In the genomic region with DNA sequence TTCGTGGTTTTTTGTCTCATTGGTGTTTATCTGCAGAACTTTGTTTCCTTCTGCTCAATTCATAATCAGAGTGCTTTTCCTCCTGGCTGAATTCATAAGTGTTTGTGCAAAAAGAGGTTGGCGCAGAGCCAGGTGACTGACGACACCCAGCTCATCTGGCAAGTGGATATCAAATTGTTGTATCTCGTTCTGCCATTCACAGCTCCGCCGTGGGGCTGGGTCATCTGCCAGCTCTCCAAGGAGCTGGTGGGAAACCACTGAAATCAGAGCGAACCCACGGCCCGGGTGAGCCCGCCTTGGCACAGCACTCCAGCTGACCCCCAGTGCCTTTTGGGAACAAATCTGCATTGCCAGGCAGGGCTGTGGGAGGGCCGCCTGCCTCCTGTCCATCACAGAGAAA, we compare ENCODE assay signal across 8 cellular contexts.
DNase-seq lines count a peak whose midpoint lies in the region; ATAC-seq and TF ChIP-seq lines count a peak whose summit lies in the region.
"Not testable (repeated sequence)": the region's sequence is repeated elsewhere in the genome, so short reads cannot be mapped to it uniquely, and the experiment has no call there.

No MANE protein-coding gene starts in this region.

- DNase-seq in BE2C, result peak; percentile 53
- peak; percentile 32 for DNase-seq in NCI-H1092 treated with DMSO at 0.1 percent for 48 hours (lab: John Stamatoyannopoulos, UW)
- peak; percentile 22 for DNase-seq in NCI-H2107 (lab: John Stamatoyannopoulos, UW)
- peak; percentile 19 for DNase-seq in NCI-H748 treated with DMSO at 0.1 percent for 48 hours (lab: John Stamatoyannopoulos, UW)
- peak; percentile 14 to 34 (median 24) for DNase-seq in body of pancreas
- peak; percentile 51 for DNase-seq in left ventricle myocardium inferior
- DNase-seq in posterior vena cava (ENCODE audit: low spot score), result peak; percentile 85
- DNase-seq in tibial artery, result peak; percentile 69 to 70

- H3K4me3 ChIP-seq in BE2C (ENCODE audit: low read depth, low read length); body of pancreas; left ventricle myocardium inferior; tibial artery: not testable (repeated sequence)

- H3K27me3 ChIP-seq in BE2C; body of pancreas; left ventricle myocardium inferior (ENCODE audit: low read depth); tibial artery: not testable (repeated sequence)

- not testable (repeated sequence) for TF ChIP-seq POLR2A in body of pancreas (IDR thresholded peaks at IDR 0.05)

- not testable (repeated sequence) for H3K27ac ChIP-seq in body of pancreas; left ventricle myocardium inferior (replicated peaks); tibial artery

- TF ChIP-seq CTCF in BE2C (IDR thresholded peaks at IDR 0.05; ENCODE audit: low read depth, low read length); body of pancreas (IDR thresholded peaks at IDR 0.05); left ventricle myocardium inferior (IDR thresholded peaks at IDR 0.05; ENCODE audit: borderline replicate concordance); tibial artery (IDR thresholded peaks at IDR 0.05): not testable (repeated sequence)

- intact Hi-C loops in body of pancreas (cut with DNase I); left ventricle myocardium inferior (cut with micrococcal nuclease); posterior vena cava (cut with DNase I); tibial artery (cut with DNase I; ENCODE audit: low total_unique reads): not testable (repeated sequence)

- WGBS in body of pancreas, 2 donors, result 32 to 52% methylated on average over 5 to 11 of the region's 11 CpGs

- not testable (repeated sequence) for H3K9me3 ChIP-seq in BE2C; body of pancreas; left ventricle myocardium inferior (replicated peaks); tibial artery

- H3K4me1 ChIP-seq in BE2C, body of pancreas, left ventricle myocardium inferior, tibial artery: not testable (repeated sequence)

- not testable (repeated sequence) for H3K36me3 ChIP-seq in BE2C; body of pancreas (replicated peaks in 1 of 2; ENCODE audit: insufficient read depth in 1 of 2, low read depth in 2 of 2); left ventricle myocardium inferior; tibial artery

- not testable (repeated sequence) for ATAC-seq in body of pancreas

Comparison
In these comparisons a context has a peak if more than half of its experiments do, and no peak if none do; other contexts are left out.
1. DNase-seq: peak in every context shown above with its lines; median percentile 85 in posterior vena cava; 70 in tibial artery; 53 in BE2C; 51 in left ventricle myocardium inferior; 32 in NCI-H1092 treated with DMSO at 0.1 percent for 48 hours; 24 in body of pancreas; 22 in NCI-H2107; 19 in NCI-H748 treated with DMSO at 0.1 percent for 48 hours.